Comparison of ENCODE assay signal across 2 cellular contexts in genomic region chr12:18689781-18690180, GRCh38.
TF ChIP-seq lines count a peak whose summit lies in the region.

No MANE protein-coding gene starts in this region.

TF ChIP-seq in IMR-90, 13 proteins besides CTCF, POLR2A, EP300 and RAD21:
- TF ChIP-seq MAFK (IDR thresholded peaks at IDR 0.05; ENCODE audit: low read depth, low read length) (no peak), RFX5 (IDR thresholded peaks at IDR 0.05; ENCODE audit: low read depth, low read length) (no peak), MXI1 (IDR thresholded peaks at IDR 0.05; ENCODE audit: borderline replicate concordance, low read depth, low read length) (no peak), MAZ (IDR thresholded peaks at IDR 0.05; ENCODE audit: borderline replicate concordance, low read depth, low read length) (no peak), SMC3 (IDR thresholded peaks at IDR 0.05; ENCODE audit: low read depth, low read length) (no peak), BHLHE40 (IDR thresholded peaks at IDR 0.05; ENCODE audit: low read depth, low read length) (no peak), FOS (IDR thresholded peaks at IDR 0.05; ENCODE audit: low read depth, low read length) (no peak), CEBPB (IDR thresholded peaks at IDR 0.05; ENCODE audit: low read depth, low read length) (no peak), NFE2L2 (IDR thresholded peaks at IDR 0.05; ENCODE audit: low read depth, low read length) (no peak), RCOR1 (IDR thresholded peaks at IDR 0.05; ENCODE audit: insufficient replicate concordance, low read length) (no peak), CHD1 (IDR thresholded peaks at IDR 0.05; ENCODE audit: low read depth, low read length) (no peak)
- TF ChIP-seq, protein P1, sequence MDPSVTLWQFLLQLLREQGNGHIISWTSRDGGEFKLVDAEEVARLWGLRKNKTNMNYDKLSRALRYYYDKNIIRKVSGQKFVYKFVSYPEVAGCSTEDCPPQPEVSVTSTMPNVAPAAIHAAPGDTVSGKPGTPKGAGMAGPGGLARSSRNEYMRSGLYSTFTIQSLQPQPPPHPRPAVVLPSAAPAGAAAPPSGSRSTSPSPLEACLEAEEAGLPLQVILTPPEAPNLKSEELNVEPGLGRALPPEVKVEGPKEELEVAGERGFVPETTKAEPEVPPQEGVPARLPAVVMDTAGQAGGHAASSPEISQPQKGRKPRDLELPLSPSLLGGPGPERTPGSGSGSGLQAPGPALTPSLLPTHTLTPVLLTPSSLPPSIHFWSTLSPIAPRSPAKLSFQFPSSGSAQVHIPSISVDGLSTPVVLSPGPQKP (IDR thresholded peaks at IDR 0.05; ENCODE audit: borderline replicate concordance, low read depth, low read length), result no peak
- TF ChIP-seq, protein P2, sequence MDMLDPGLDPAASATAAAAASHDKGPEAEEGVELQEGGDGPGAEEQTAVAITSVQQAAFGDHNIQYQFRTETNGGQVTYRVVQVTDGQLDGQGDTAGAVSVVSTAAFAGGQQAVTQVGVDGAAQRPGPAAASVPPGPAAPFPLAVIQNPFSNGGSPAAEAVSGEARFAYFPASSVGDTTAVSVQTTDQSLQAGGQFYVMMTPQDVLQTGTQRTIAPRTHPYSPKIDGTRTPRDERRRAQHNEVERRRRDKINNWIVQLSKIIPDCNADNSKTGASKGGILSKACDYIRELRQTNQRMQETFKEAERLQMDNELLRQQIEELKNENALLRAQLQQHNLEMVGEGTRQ (IDR thresholded peaks at IDR 0.05; ENCODE audit: low read depth, low read length), result no peak

TF ChIP-seq in K562, 482 proteins besides CTCF, POLR2A, EP300 and RAD21:
- TF ChIP-seq MEF2A (IDR thresholded peaks at IDR 0.05; ENCODE audit: control insufficient read depth, low read depth, low read length) (no peak), E2F3 (CRISPR knock-in tag; IDR thresholded peaks at IDR 0.05) (no peak)
